Comparison of ENCODE assay signal across 8 cellular contexts in the genomic region with DNA sequence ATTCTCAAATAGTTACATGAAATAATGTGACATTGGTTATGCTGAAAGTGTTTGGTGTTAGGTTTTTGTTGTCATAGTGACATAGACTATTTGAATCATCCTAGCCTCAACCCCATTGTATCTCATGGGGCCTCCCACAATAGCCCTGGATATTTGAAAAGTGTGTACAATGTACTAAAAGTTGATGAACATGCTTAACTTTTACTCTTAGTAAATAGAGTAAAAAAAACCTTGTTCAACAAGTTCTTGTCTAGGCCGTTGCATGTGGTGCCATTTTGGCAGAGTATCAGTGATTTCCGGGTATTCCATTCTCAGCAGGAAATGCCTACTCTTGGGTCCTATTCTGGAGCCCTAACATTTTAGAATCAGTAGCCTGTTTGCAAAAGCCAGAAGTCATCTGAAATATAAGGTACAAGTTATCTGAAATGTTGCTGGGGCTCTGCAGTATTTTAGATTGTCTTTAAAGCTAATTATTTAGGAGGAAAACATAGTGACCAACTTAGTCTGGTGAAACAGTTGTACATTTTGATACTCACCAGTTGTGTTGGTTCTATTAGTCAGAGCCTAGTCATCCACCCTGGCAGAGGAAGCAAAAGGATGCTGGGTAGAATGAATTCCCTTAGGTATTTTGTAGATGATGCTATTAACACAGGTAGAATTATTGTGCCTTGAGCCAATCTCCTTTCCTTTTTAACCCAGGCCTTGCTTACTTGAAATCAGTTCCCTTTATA.
DNase-seq lines count a peak whose midpoint lies in the region; ATAC-seq and TF ChIP-seq lines count a peak whose summit lies in the region.

No MANE protein-coding gene starts in this region.

- CTCF ChIA-PET in Panc1 (lab: Charles Lee) = interaction anchor here (0.6 kb wide), 1 partner anchor 258 kb away, joined by 3 read pairs; no protein-coding TSS in a partner anchor

- TF ChIP-seq CTCF in Panc1 (IDR thresholded peaks at IDR 0.05) = no peak
- TF ChIP-seq CTCF in spleen (IDR thresholded peaks at IDR 0.05 in 8 of 11, conservative IDR thresholded peaks at IDR 0.05 in 3 of 11) = no peak

- H3K27me3 ChIP-seq in Panc1 (ENCODE audit: control insufficient read depth, insufficient read depth, low read length) (no peaks in the 10 kb centered on the region), spleen (replicated peaks in 1 of 7) (no peaks in the 10 kb centered on the region)

- H3K4me1 ChIP-seq in Panc1 (ENCODE audit: control insufficient read depth, insufficient read depth, low read length) (peaks cover 7% of the 10 kb centered on the region), spleen (peaks cover 7 to 59% (median 23%) of the 10 kb centered on the region in 6 donors)

- H3K27ac ChIP-seq in Panc1 (ENCODE audit: low read length) (peak overlapping the region; percentile 18), spleen (peak overlapping the region; percentile 53 to 83 (median 78))

- H3K4me3 ChIP-seq in Panc1 (ENCODE audit: low read depth in 2 of 2, low read length in 2 of 2) = no peak overlapping the region
- H3K4me3 ChIP-seq in spleen = no peak overlapping the region

- DNase-seq in NCI-H1694 treated with DMSO at 0.1 percent for 48 hours (lab: John Stamatoyannopoulos, UW) (peak; percentile 26), NCI-H1694 (lab: John Stamatoyannopoulos, UW) (no peak), Panc1 (ENCODE audit: low read depth, low spot score) (peak; percentile 90), spleen (no peak), NCI-H2029 treated with DMSO at 0.1 percent for 48 hours (lab: John Stamatoyannopoulos, UW) (no peak), NCI-H2029 (lab: John Stamatoyannopoulos, UW) (no peak)

- ATAC-seq in Panc1 (peak; percentile 93), esophagus mucosa (peak; percentile 91), HG02759 (IDR thresholded peaks at IDR 0.05; ENCODE audit: unreplicated experiment) (no peak)

- H3K9me3 ChIP-seq in Panc1 (ENCODE audit: control insufficient read depth, insufficient read depth, low read depth, low read length) = no peaks in the 10 kb centered on the region
- H3K9me3 ChIP-seq in spleen = peaks cover 0 to 7% (median 0%) of the 10 kb centered on the region in 8 donors

- intact Hi-C loops in Panc1 (cut with micrococcal nuclease; ENCODE audit: unreplicated experiment) (no loop called here), spleen (cut with DNase I; ENCODE audit: low total_unique reads) (no loop called here)

- POLR2A ChIA-PET in Panc1 (lab: Charles Lee) = no interaction called here

- in situ Hi-C loops in Panc1 (cut with HindIII; ENCODE audit: low pct_unique_long_range_greater_than_20kb, low sequenced_read_pairs) = no loop called here

- 14 to 33% (median 26%) methylated on average over 2 of the region's 2 CpGs for WGBS in spleen, 5 donors

- BruUV-seq in Panc1 (replicated peaks; lab: Mats Ljungman, UMichigan) = no TSS peak

- H3K36me3 ChIP-seq in Panc1 (ENCODE audit: control insufficient read depth, insufficient read depth, low read length) (peaks cover 12% of the 10 kb centered on the region; the same call in 1 of the 2 replicates), spleen (peaks cover 0 to 80% (median 23%) of the 10 kb centered on the region in 6 donors)

- TF ChIP-seq POLR2A in spleen (IDR thresholded peaks at IDR 0.05) = no peak

Comparison
In these comparisons a context has a peak if more than half of its experiments do, and no peak if none do; other contexts are left out.
1. DNase-seq: peak in NCI-H1694 treated with DMSO at 0.1 percent for 48 hours (single experiment) and Panc1 (single experiment); none in NCI-H1694 (single experiment), spleen (single experiment), NCI-H2029 treated with DMSO at 0.1 percent for 48 hours (single experiment) and NCI-H2029 (single experiment).